ENCODE assay signal across 8 cellular contexts in the genomic region with DNA sequence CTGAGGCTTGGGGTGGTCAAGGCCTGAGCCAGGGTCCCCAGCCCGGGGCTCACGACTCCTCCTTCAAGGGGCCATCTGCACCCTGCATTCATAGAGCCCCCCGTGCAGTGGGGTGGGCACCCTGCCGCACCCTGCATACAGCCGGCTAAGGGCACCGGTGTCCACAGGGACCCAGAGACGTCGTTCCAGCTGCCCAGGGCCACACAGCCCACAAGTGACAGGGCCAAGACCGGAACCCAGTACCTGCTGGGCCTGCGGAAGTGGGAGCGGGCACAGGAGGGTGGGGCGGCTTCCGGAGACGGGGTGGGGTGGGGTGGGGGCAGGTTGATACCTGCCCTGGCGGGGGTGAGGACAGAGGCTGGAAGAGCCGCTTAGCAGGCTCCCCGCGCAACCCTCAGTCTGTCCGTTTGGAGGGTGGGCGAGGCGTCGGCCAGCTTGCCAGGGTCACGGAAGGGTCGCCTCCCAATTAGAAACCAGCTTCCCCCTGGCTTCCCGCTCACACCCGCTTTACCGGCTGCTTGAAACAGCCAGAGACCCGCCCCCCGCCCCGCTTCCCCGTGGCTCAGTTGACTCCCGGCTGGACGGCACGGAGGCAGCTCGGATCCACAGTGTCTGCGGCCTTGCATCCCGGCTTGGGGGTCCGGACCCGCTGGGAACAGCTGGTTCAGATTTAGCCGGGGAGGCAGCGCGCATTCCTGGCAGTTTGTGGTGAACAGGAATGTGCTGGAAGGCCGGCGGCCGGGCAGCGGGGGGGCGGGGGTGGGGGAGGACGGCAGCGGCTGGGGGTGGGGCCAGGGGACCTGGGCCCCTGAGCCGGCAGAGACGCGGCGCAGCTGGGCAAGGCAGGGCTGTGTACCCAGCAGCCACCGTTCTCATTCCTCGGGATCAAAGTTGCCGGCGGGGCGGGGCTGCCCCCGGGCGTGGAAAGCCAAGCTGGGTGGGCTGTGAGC. TPM values are rescaled to one million over a fixed set of nuclear protein-coding genes. Genes with fewer than 3 reads are reported as not detected.
DNase-seq lines count a peak whose midpoint lies in the region; ATAC-seq and TF ChIP-seq lines count a peak whose summit lies in the region.

No MANE protein-coding gene starts in this region.

- no peak for TF ChIP-seq EP300 in transverse colon (IDR thresholded peaks at IDR 0.05; ENCODE audit: low read depth)

- H3K27me3 ChIP-seq in transverse colon = no peaks in the 10 kb centered on the region

- peak; percentile 56 for TF ChIP-seq POLR2A in transverse colon (IDR thresholded peaks at IDR 0.05)

- peak overlapping the region; percentile 98 for H3K4me3 Mint-ChIP-seq in activated CD4-positive, alpha-beta T cell treated with anti-CD3 and anti-CD28 coated beads, Interleukin-2, amount 10 ng/mL, durations not matched to agents 7 days and 5 days
- peak overlapping the region; percentile 88 for H3K4me3 Mint-ChIP-seq in endothelial cell (ENCODE audit: unreplicated experiment)

- 1% methylated on average over 22 of the region's 60 CpGs; no CpG with 5 or more reads in 1 of the 2 donors for WGBS in transverse colon (ENCODE audit: low coverage in 1 of 2), 2 donors

- peak overlapping the region; percentile 86 for H3K27ac Mint-ChIP-seq in activated CD4-positive, alpha-beta T cell treated with anti-CD3 and anti-CD28 coated beads, Interleukin-2, amount 10 ng/mL, durations not matched to agents 7 days and 5 days
- no peak overlapping the region for H3K27ac Mint-ChIP-seq in endothelial cell (ENCODE audit: unreplicated experiment)

- intact Hi-C loops in mucosa of descending colon (cut with DNase I, micrococcal nuclease) = no loop called here
- intact Hi-C loops in transverse colon (cut with DNase I; ENCODE audit: low total_unique reads) = loop anchor here (2.0 to 10.0 kb wide), 2 partner anchors 75 to 217 kb away; a partner anchor contains a TSS

- H3K9me3 ChIP-seq in mucosa of descending colon (no peaks in the 10 kb centered on the region), transverse colon (no peaks in the 10 kb centered on the region)

- peak overlapping the region; percentile 91 to 97 (median 94) for H3K27ac ChIP-seq in transverse colon

- H3K4me3 ChIP-seq in mucosa of descending colon (peak overlapping the region; percentile 81), transverse colon (peak overlapping the region; percentile 44 to 87 (median 72))

- CTCF ChIA-PET in activated CD4-positive, alpha-beta T cell treated with anti-CD3 and anti-CD28 coated beads, Interleukin-2, amount 10 ng/mL, durations not matched to agents 7 days and 5 days (lab: Charles Lee) = interaction anchor here (0.6 to 2.7 kb wide), 10 partner anchors 8 to 331 kb away, joined by 3 to 15 read pairs (median 4); no protein-coding TSS in a partner anchor

- no peaks in the 10 kb centered on the region for H3K27me3 Mint-ChIP-seq in activated CD4-positive, alpha-beta T cell treated with anti-CD3 and anti-CD28 coated beads, Interleukin-2, amount 10 ng/mL, durations not matched to agents 7 days and 5 days
- H3K27me3 Mint-ChIP-seq in endothelial cell (ENCODE audit: unreplicated experiment) = peaks cover 15% of the 10 kb centered on the region

- peaks cover 31% of the 10 kb centered on the region for H3K4me1 Mint-ChIP-seq in activated CD4-positive, alpha-beta T cell treated with anti-CD3 and anti-CD28 coated beads, Interleukin-2, amount 10 ng/mL, durations not matched to agents 7 days and 5 days
- H3K4me1 Mint-ChIP-seq in endothelial cell (ENCODE audit: unreplicated experiment) = peaks cover 5% of the 10 kb centered on the region

- no peaks in the 10 kb centered on the region for H3K9me3 Mint-ChIP-seq in activated CD4-positive, alpha-beta T cell treated with anti-CD3 and anti-CD28 coated beads, Interleukin-2, amount 10 ng/mL, durations not matched to agents 7 days and 5 days
- H3K9me3 Mint-ChIP-seq in endothelial cell (ENCODE audit: unreplicated experiment) = no peaks in the 10 kb centered on the region

- H3K4me1 ChIP-seq in mucosa of descending colon (ENCODE audit: low read depth) (peaks cover 23% of the 10 kb centered on the region), transverse colon (peaks cover 14 to 45% (median 36%) of the 10 kb centered on the region in 4 donors)

- POLR2A ChIA-PET in activated CD4-positive, alpha-beta T cell treated with anti-CD3 and anti-CD28 coated beads, Interleukin-2, amount 10 ng/mL, durations not matched to agents 7 days and 5 days (lab: Charles Lee) = interaction anchor here (0.6 kb wide), 1 partner anchor 10 kb away, joined by 3 read pairs; no protein-coding TSS in a partner anchor

- ATAC-seq in mucosa of descending colon = peak; percentile 84
- ATAC-seq in HG02759 (IDR thresholded peaks at IDR 0.05; ENCODE audit: unreplicated experiment) = no peak

- DNase-seq in NCI-H2029 (lab: John Stamatoyannopoulos, UW) (peak; percentile 37), NCI-H2029 treated with DMSO at 0.1 percent for 48 hours (lab: John Stamatoyannopoulos, UW) (no peak), LoVo (ENCODE audit: low spot score) (peak; percentile 75), endothelial cell (ENCODE audit: low spot score) (peak; percentile 60), mucosa of descending colon (peak; percentile 79 to 92 (median 87)), transverse colon (peak; percentile 84)
- peak; percentile 72 for DNase-seq in activated CD4-positive, alpha-beta T cell treated with anti-CD3 and anti-CD28 coated beads, Interleukin-2, amount 10 ng/mL, durations not matched to agents 7 days and 5 days

- H3K36me3 ChIP-seq in mucosa of descending colon (ENCODE audit: low read depth) = no peaks in the 10 kb centered on the region
- peaks cover 0 to 9% (median 4%) of the 10 kb centered on the region in 4 donors for H3K36me3 ChIP-seq in transverse colon

- TF ChIP-seq CTCF in endothelial cell (IDR thresholded peaks at IDR 0.05; ENCODE audit: unreplicated experiment) (no peak), mucosa of descending colon (IDR thresholded peaks at IDR 0.05) (no peak), transverse colon (IDR thresholded peaks at IDR 0.05) (no peak)

- H3K36me3 Mint-ChIP-seq in activated CD4-positive, alpha-beta T cell treated with anti-CD3 and anti-CD28 coated beads, Interleukin-2, amount 10 ng/mL, durations not matched to agents 7 days and 5 days (ENCODE audit: low read depth) = peaks cover 34% of the 10 kb centered on the region
- H3K36me3 Mint-ChIP-seq in endothelial cell (ENCODE audit: low read depth, unreplicated experiment) = peaks cover 1% of the 10 kb centered on the region

- in situ Hi-C loops in transverse colon (cut with MboI; ENCODE audit: low pct_ligation_motif_present in 1 of 4, low pct_unique_long_range_greater_than_20kb in 1 of 4, low sequenced_read_pairs in 3 of 4) = no loop called here

RNA-seq across cellular contexts. Expression of a gene that starts 1.8 kb away (rescaled TPM):
- total RNA-seq in activated CD4-positive, alpha-beta T cell treated with anti-CD3 and anti-CD28 coated beads, Interleukin-2, amount 10 ng/mL, durations not matched to agents 7 days and 5 days = 100 to 1,000 TPM; 558 to 580 TPM
- 456 TPM for total RNA-seq in endothelial cell (ENCODE audit: unreplicated experiment)
- 10 to 100 TPM; 65.0 to 88.8 (median 84.7) TPM for total RNA-seq in mucosa of descending colon
- total RNA-seq in transverse colon = 10 to 100 TPM; 39.2 to 57.6 (median 48.2) TPM

RNA-seq across cellular contexts. Expression of a gene that starts 6.9 kb away (rescaled TPM):
- not detected for total RNA-seq in activated CD4-positive, alpha-beta T cell treated with anti-CD3 and anti-CD28 coated beads, Interleukin-2, amount 10 ng/mL, durations not matched to agents 7 days and 5 days
- not detected for total RNA-seq in endothelial cell (ENCODE audit: unreplicated experiment)
- total RNA-seq in mucosa of descending colon = not detected
- not detected for total RNA-seq in transverse colon

RNA-seq across cellular contexts. Expression of a gene that starts 7.3 kb away (rescaled TPM):
- 100 to 1,000 TPM; 183 to 195 TPM for total RNA-seq in activated CD4-positive, alpha-beta T cell treated with anti-CD3 and anti-CD28 coated beads, Interleukin-2, amount 10 ng/mL, durations not matched to agents 7 days and 5 days
- total RNA-seq in endothelial cell (ENCODE audit: unreplicated experiment) = 182 TPM
- total RNA-seq in mucosa of descending colon = 100 to 1,000 TPM; 185 to 199 (median 190) TPM
- total RNA-seq in transverse colon = 100 to 1,000 TPM; 226 to 676 (median 303) TPM

RNA-seq across cellular contexts. Expression of a gene that starts 11.7 kb away (rescaled TPM):
- 10 to 100 TPM; 75.9 to 87.5 TPM for total RNA-seq in activated CD4-positive, alpha-beta T cell treated with anti-CD3 and anti-CD28 coated beads, Interleukin-2, amount 10 ng/mL, durations not matched to agents 7 days and 5 days
- total RNA-seq in endothelial cell (ENCODE audit: unreplicated experiment) (16.3 TPM), mucosa of descending colon (10 to 100 TPM; 23.5 to 25.6 (median 25.6) TPM), transverse colon (100 to 1,000 TPM in 1 of 4 donors, 10 to 100 TPM in 3; 47.1 to 128 (median 82.0) TPM)

RNA-seq across cellular contexts. Expression of a gene that starts 28.0 kb away (rescaled TPM):
- total RNA-seq in activated CD4-positive, alpha-beta T cell treated with anti-CD3 and anti-CD28 coated beads, Interleukin-2, amount 10 ng/mL, durations not matched to agents 7 days and 5 days = not detected
- 0.95 TPM for total RNA-seq in endothelial cell (ENCODE audit: unreplicated experiment)
- not detected for total RNA-seq in mucosa of descending colon
- total RNA-seq in transverse colon = 1 to 10 TPM in 1 of 4 donors, not detected in 3; 1.6 TPM
